8 cellular contexts compared by ENCODE assay signal in the genomic region with DNA sequence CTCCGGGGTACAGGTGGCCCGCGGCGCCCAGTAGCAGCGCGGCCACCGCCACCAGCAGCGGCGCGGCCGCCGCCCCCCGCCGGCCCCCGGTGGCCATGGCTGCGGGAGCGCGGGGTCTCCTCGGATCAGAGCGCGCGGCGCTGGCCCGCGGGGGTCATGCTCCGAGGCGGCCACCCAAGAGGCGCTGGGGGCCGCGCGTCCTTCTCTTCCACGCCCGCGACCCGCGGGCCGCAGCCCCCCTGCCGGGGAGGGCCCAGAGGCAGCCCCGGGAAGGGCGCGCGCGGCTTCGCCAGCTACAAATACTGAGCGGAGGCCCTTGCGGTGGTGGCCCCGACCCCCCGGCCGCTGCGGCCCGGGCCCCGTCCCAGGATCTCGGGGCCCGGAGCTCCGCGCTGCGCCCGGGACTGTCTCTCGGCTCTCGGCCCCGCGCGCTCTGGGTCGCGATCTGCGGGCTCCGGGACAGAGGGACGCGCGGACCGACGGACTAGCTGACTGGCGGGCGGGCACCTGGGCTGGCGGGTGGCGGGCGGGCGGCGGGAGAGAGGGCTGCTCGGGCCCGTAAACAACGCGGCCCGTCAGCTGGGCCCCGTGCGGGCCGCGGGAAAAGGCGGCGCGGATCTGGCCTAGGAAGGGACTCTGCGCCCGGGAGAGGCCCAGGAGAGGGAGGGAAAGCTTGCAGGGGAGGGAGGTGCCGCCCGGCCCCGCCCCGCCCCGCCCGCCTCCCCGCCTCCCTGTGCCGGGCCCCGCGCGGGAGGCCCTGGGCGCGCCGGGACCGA. TPM values are rescaled to one million over a fixed set of nuclear protein-coding genes. Genes with fewer than 3 reads are reported as not detected.
DNase-seq lines count a peak whose midpoint lies in the region; ATAC-seq and TF ChIP-seq lines count a peak whose summit lies in the region.

A gene (minus strand): TSS at position 620 of the 776 bp plus-strand sequence. CDS start 523 bp downstream, at position 97.

- H3K23ac ChIP-seq in neuronal stem cell (ENCODE audit: low read depth, low read length, poor library complexity) = peak within 1 kb of the TSS; percentile 87

- peak; percentile 69 for ATAC-seq in GM21717 (IDR thresholded peaks at IDR 0.05; ENCODE audit: unreplicated experiment)

- DNase-seq in Calu3 (peak; percentile 78), RPMI8226 (peak; percentile 95), germinal center (ENCODE audit: low spot score) (peak; percentile 78), neuronal stem cell (ENCODE audit: low spot score) (peak; percentile 78), suprapubic skin (ENCODE audit: low spot score in 2 of 2) (peak; percentile 87 to 90)

- H3K4me1 ChIP-seq in neuronal stem cell (ENCODE audit: control insufficient read depth in 2 of 2, insufficient read depth in 1 of 2, low read depth in 1 of 2, low read length in 2 of 2) (peaks cover 1 to 2% of the 10 kb centered on the region in 2 donors), suprapubic skin (peaks cover 26% of the 10 kb centered on the region)

- H3K4me1 Mint-ChIP-seq in Calu3 (ENCODE audit: low read depth, unreplicated experiment) = no peaks in the 10 kb centered on the region
- H3K4me1 Mint-ChIP-seq in activated naive CD4-positive, alpha-beta T cell treated with anti-CD3 and anti-CD28 coated beads, Interleukin-2, amount 50 U/mL, for 24 hours = peaks cover 4% of the 10 kb centered on the region

- H3K4me2 ChIP-seq in neuronal stem cell (ENCODE audit: insufficient read depth, low read length, poor library complexity, severe bottlenecking) = peak within 1 kb of the TSS; percentile 91

- no peaks in the 10 kb centered on the region for H3K36me3 ChIP-seq in KOPT-K1 (ENCODE audit: insufficient read depth, low read length)
- H3K36me3 ChIP-seq in neuronal stem cell (replicated peaks in 1 of 2; ENCODE audit: control insufficient read depth in 2 of 2, insufficient read depth in 2 of 2, low read length in 2 of 2) = no peaks in the 10 kb centered on the region
- H3K36me3 ChIP-seq in suprapubic skin = no peaks in the 10 kb centered on the region

- peak within 1 kb of the TSS; percentile 92 for H3K18ac ChIP-seq in neuronal stem cell (ENCODE audit: low read length)

- peak within 1 kb of the TSS; percentile 88 for H3K9ac ChIP-seq in neuronal stem cell (ENCODE audit: low read depth, low read length, poor library complexity)

- H2BK120ac ChIP-seq in neuronal stem cell (ENCODE audit: low read depth, low read length) = no peak within 1 kb of the TSS

- peak within 1 kb of the TSS; percentile 91 for H3K14ac ChIP-seq in neuronal stem cell (ENCODE audit: low read length)

- peaks cover 24% of the 10 kb centered on the region for H3K27me3 Mint-ChIP-seq in Calu3 (ENCODE audit: unreplicated experiment)
- H3K27me3 Mint-ChIP-seq in activated naive CD4-positive, alpha-beta T cell treated with anti-CD3 and anti-CD28 coated beads, Interleukin-2, amount 50 U/mL, for 24 hours = peaks cover 32% of the 10 kb centered on the region

- TF ChIP-seq EP300 in suprapubic skin (IDR thresholded peaks at IDR 0.05) = no peak

- H3K4me3 ChIP-seq in neuronal stem cell (ENCODE audit: low read length in 2 of 2) = peak within 1 kb of the TSS; percentile 63 to 91
- peak within 1 kb of the TSS; percentile 88 for H3K4me3 ChIP-seq in suprapubic skin

- WGBS in neuronal stem cell (ENCODE audit: extremely low coverage in 2 of 2, insufficient read length in 2 of 2, insufficient replicate concordance in 1 of 2), 2 donors = no CpG with 5 or more reads among the region's 108 CpGs
- no CpG with 5 or more reads among the region's 108 CpGs for WGBS in suprapubic skin

- H3K27me3 ChIP-seq in neuronal stem cell (ENCODE audit: control insufficient read depth in 3 of 3, insufficient read depth in 3 of 3, low read depth in 1 of 3, low read length in 3 of 3) = peaks cover 0 to 8% (median 0%) of the 10 kb centered on the region in 3 experiments
- H3K27me3 ChIP-seq in suprapubic skin = no peaks in the 10 kb centered on the region

- peak within 1 kb of the TSS; percentile 11 for H2BK15ac ChIP-seq in neuronal stem cell (ENCODE audit: low read length)

- no peak within 1 kb of the TSS for H3K4ac ChIP-seq in neuronal stem cell (ENCODE audit: low read length)

- no peak within 1 kb of the TSS for H3K27ac Mint-ChIP-seq in Calu3 (ENCODE audit: unreplicated experiment)
- H3K27ac Mint-ChIP-seq in activated naive CD4-positive, alpha-beta T cell treated with anti-CD3 and anti-CD28 coated beads, Interleukin-2, amount 50 U/mL, for 24 hours = no peak within 1 kb of the TSS

- intact Hi-C loops in Calu3 (cut with micrococcal nuclease; ENCODE audit: unreplicated experiment) = no loop called here

- H3K79me1 ChIP-seq in neuronal stem cell (ENCODE audit: low read depth, low read length) = peaks cover 4% of the 10 kb centered on the region

- no peak within 1 kb of the TSS for H2BK12ac ChIP-seq in neuronal stem cell (ENCODE audit: low read length)

- TF ChIP-seq POLR2A in suprapubic skin (IDR thresholded peaks at IDR 0.05) = peak in 1 of 2 donors; percentile 40

- no peaks in the 10 kb centered on the region for H3K9me3 ChIP-seq in KOPT-K1 (ENCODE audit: insufficient read depth, low read length, poor library complexity, severe bottlenecking)
- no peaks in the 10 kb centered on the region for H3K9me3 ChIP-seq in neuronal stem cell (replicated peaks in 1 of 2; ENCODE audit: control insufficient read depth in 2 of 2, insufficient read depth in 1 of 2, low read depth in 1 of 2, low read length in 2 of 2)
- no peaks in the 10 kb centered on the region for H3K9me3 ChIP-seq in suprapubic skin

- peak within 1 kb of the TSS; percentile 85 for H2AK5ac ChIP-seq in neuronal stem cell (ENCODE audit: low read depth, low read length)

- CTCF ChIA-PET in Calu3 (lab: Charles Lee) = interaction anchor here (0.5 to 0.7 kb wide), 3 partner anchors 23 to 145 kb away, joined by 3 to 5 read pairs (median 3); no protein-coding TSS in a partner anchor

- no peaks in the 10 kb centered on the region for H3K9me3 Mint-ChIP-seq in Calu3 (ENCODE audit: low read depth, unreplicated experiment)
- no peaks in the 10 kb centered on the region for H3K9me3 Mint-ChIP-seq in activated naive CD4-positive, alpha-beta T cell treated with anti-CD3 and anti-CD28 coated beads, Interleukin-2, amount 50 U/mL, for 24 hours

- peak within 1 kb of the TSS; percentile 76 for H3K4me3 Mint-ChIP-seq in Calu3 (ENCODE audit: low read depth, unreplicated experiment)
- H3K4me3 Mint-ChIP-seq in activated naive CD4-positive, alpha-beta T cell treated with anti-CD3 and anti-CD28 coated beads, Interleukin-2, amount 50 U/mL, for 24 hours = peak within 1 kb of the TSS; percentile 78

- peak within 1 kb of the TSS; percentile 46 for H3K27ac ChIP-seq in KOPT-K1 (ENCODE audit: low read depth, low read length, poor library complexity, severe bottlenecking)
- no peak within 1 kb of the TSS for H3K27ac ChIP-seq in neuronal stem cell (replicated peaks; ENCODE audit: low read length)
- peak within 1 kb of the TSS; percentile 90 for H3K27ac ChIP-seq in suprapubic skin

- peak within 1 kb of the TSS; percentile 94 for H2AFZ ChIP-seq in neuronal stem cell (ENCODE audit: low read length)

- peaks cover 16% of the 10 kb centered on the region for H3K36me3 Mint-ChIP-seq in Calu3 (ENCODE audit: insufficient read depth, unreplicated experiment)
- H3K36me3 Mint-ChIP-seq in activated naive CD4-positive, alpha-beta T cell treated with anti-CD3 and anti-CD28 coated beads, Interleukin-2, amount 50 U/mL, for 24 hours = no peaks in the 10 kb centered on the region

- H4K8ac ChIP-seq in neuronal stem cell (ENCODE audit: low read depth, low read length) = no peak within 1 kb of the TSS

- H2BK5ac ChIP-seq in neuronal stem cell (ENCODE audit: low read length) = no peak within 1 kb of the TSS

- H4K91ac ChIP-seq in neuronal stem cell (ENCODE audit: low read depth, low read length, poor library complexity) = no peak within 1 kb of the TSS

- TF ChIP-seq CTCF in Calu3 (IDR thresholded peaks at IDR 0.05; ENCODE audit: unreplicated experiment) = no peak
- no peak for TF ChIP-seq CTCF in suprapubic skin (IDR thresholded peaks at IDR 0.05)

- no TSS peak for BruUV-seq in Calu3 (replicated peaks; lab: Mats Ljungman, UMichigan)

RNA-seq across cellular contexts. Expression of the gene that starts here (rescaled TPM):
- total RNA-seq in Calu3 (2022) = 7.4 and 8.4 TPM in 2 replicates
- polyA plus RNA-seq in neuronal stem cell (2013, experiment 1 of 2) = 5.0 TPM
- polyA plus RNA-seq in neuronal stem cell (2013, experiment 2 of 2) = 5.4 TPM
- 100 to 1,000 TPM in 1 of 4 donors, 10 to 100 TPM in 3; 51.5 to 173 (median 77.8) TPM for total RNA-seq in suprapubic skin
